1 cellular context compared by ENCODE assay signal in genomic region chr1:40273547-40274166, GRCh38.
TF ChIP-seq lines count a peak whose summit lies in the region.

No MANE protein-coding gene starts in this region.

TF ChIP-seq in GM23338, 12 proteins besides CTCF, POLR2A, EP300 and RAD21:
- TF ChIP-seq REST (IDR thresholded peaks at IDR 0.05; ENCODE audit: unreplicated experiment) (no peak), NANOG (IDR thresholded peaks at IDR 0.05; ENCODE audit: borderline replicate concordance) (no peak), ZNF462 (CRISPR knock-in tag; IDR thresholded peaks at IDR 0.05) (no peak), ZNF114 (CRISPR knock-in tag; IDR thresholded peaks at IDR 0.05) (no peak), CREB1 (CRISPR knock-in tag; IDR thresholded peaks at IDR 0.05; ENCODE audit: low read depth) (no peak), ZNF331 (CRISPR knock-in tag; IDR thresholded peaks at IDR 0.05; ENCODE audit: low read depth) (no peak), EZH2phosphoT487 (IDR thresholded peaks at IDR 0.05; ENCODE audit: unreplicated experiment) (no peak), EZH2 (IDR thresholded peaks at IDR 0.05; ENCODE audit: low read depth, unreplicated experiment) (no peak), POLR2AphosphoS5 (IDR thresholded peaks at IDR 0.05; ENCODE audit: low read depth) (no peak), JUNB (IDR thresholded peaks at IDR 0.05; ENCODE audit: unreplicated experiment) (no peak), STAT1 (IDR thresholded peaks at IDR 0.05; ENCODE audit: unreplicated experiment) (no peak)
- TF ChIP-seq, protein P1, sequence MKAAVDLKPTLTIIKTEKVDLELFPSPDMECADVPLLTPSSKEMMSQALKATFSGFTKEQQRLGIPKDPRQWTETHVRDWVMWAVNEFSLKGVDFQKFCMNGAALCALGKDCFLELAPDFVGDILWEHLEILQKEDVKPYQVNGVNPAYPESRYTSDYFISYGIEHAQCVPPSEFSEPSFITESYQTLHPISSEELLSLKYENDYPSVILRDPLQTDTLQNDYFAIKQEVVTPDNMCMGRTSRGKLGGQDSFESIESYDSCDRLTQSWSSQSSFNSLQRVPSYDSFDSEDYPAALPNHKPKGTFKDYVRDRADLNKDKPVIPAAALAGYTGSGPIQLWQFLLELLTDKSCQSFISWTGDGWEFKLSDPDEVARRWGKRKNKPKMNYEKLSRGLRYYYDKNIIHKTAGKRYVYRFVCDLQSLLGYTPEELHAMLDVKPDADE (IDR thresholded peaks at IDR 0.05), result no peak
TF ChIP-seq in GM23338: peak in this region for 0.
